16 cellular contexts compared by ENCODE assay signal in genomic region chr5:58060971-58061370, GRCh38.
A peak's percentile ranks its signal among the peaks of the same experiment; 100 is the strongest.
DNase-seq lines count a peak whose midpoint lies in the region; TF ChIP-seq lines count a peak whose summit lies in the region.
"Had no signal": no experiment of that assay in that cellular context is flagged by ENCODE, and none has a peak within 500 bp of the region (broad histone marks: within the 10 kb centered on the region; RNA-seq: fewer than 3 reads in every experiment).

No MANE protein-coding gene starts in this region.

- TF ChIP-seq CTCF in left ventricle myocardium inferior (IDR thresholded peaks at IDR 0.05; ENCODE audit: borderline replicate concordance) = no peak

- no peaks in the 10 kb centered on the region for H3K36me3 ChIP-seq in left ventricle myocardium inferior
- H3K36me3 ChIP-seq: thyroid gland had no signal

- peak; percentile 44 for DNase-seq in HCEC 1CT
- peak; percentile 89 for DNase-seq in amniotic epithelial cell (ENCODE audit: low read depth)
- no peak for DNase-seq in left ventricle myocardium inferior
- DNase-seq in skeletal muscle cell (ENCODE audit: low read depth) = peak; percentile 70
- DNase-seq in Ammon's horn (ENCODE audit: low spot score) = no peak
- no peak for DNase-seq in effector CD8-positive, alpha-beta T cell (lab: John Stamatoyannopoulos, UW)
- DNase-seq in DMS153 (lab: John Stamatoyannopoulos, UW) = no peak
- DNase-seq: activated CD4-positive, alpha-beta T cell treated with anti-CD3 and anti-CD28 coated beads, Interleukin-2, amount 50 U/mL, for 1 hour; activated T-cell treated with anti-CD3 and anti-CD28 coated beads, Interleukin-2, amount 50 U/mL, for 48 hours; amygdala; CD4-positive, alpha-beta memory T cell; NCI-H2081; NCI-H82; psoas muscle; stimulated activated CD8-positive, alpha-beta memory T cell treated with anti-CD3 and anti-CD28 coated beads, Interleukin-4, amount 100 ng/mL, for 48 hours; thyroid gland had no signal

- H3K4me1 ChIP-seq in left ventricle myocardium inferior = peaks cover 13% of the 10 kb centered on the region
- H3K4me1 ChIP-seq: psoas muscle, thyroid gland had no signal

- H3K27me3 ChIP-seq in left ventricle myocardium inferior (ENCODE audit: low read depth) = no peaks in the 10 kb centered on the region
- H3K27me3 ChIP-seq: thyroid gland had no signal

- intact Hi-C loops in left ventricle myocardium inferior (cut with micrococcal nuclease) = no loop called here

- peaks cover 7% of the 10 kb centered on the region for H3K9me3 ChIP-seq in left ventricle myocardium inferior (replicated peaks)
- H3K9me3 ChIP-seq: thyroid gland had no signal

- H3K4me3 ChIP-seq in left ventricle myocardium inferior (no peak overlapping the region), skeletal muscle cell (ENCODE audit: low read depth, low read length) (no peak overlapping the region)
- H3K4me3 ChIP-seq: psoas muscle, thyroid gland had no signal

- H3K27ac ChIP-seq in left ventricle myocardium inferior (replicated peaks) = peak overlapping the region; percentile 28
- H3K27ac ChIP-seq: psoas muscle, thyroid gland had no signal

Comparison
In these comparisons a context has a peak if more than half of its experiments do, and no peak if none do; other contexts are left out.
1. DNase-seq: peak in HCEC 1CT (single experiment), amniotic epithelial cell (single experiment) and skeletal muscle cell (single experiment); none in left ventricle myocardium inferior (single experiment), Ammon's horn (single experiment), effector CD8-positive, alpha-beta T cell (single experiment) and DMS153 (single experiment).